ENCODE assay signal across 8 cellular contexts in genomic region chr17:21282231-21282630, GRCh38. TPM values are rescaled to one million over a fixed set of nuclear protein-coding genes. Genes with fewer than 3 reads are reported as not detected.
DNase-seq lines count a peak whose midpoint lies in the region; ATAC-seq and TF ChIP-seq lines count a peak whose summit lies in the region.

No MANE protein-coding gene starts in this region.

- H3K27me3 Mint-ChIP-seq in activated naive CD4-positive, alpha-beta T cell treated with anti-CD3 and anti-CD28 coated beads, Interleukin-2, amount 10 ng/mL, durations not matched to agents 7 days and 5 days: peaks cover 10% of the 10 kb centered on the region

- H3K36me3 ChIP-seq in thoracic aorta: no peaks in the 10 kb centered on the region

- peak; percentile 69 for ATAC-seq in thoracic aorta (ENCODE audit: insufficient number of reproducible peaks, low FRiP score, low read depth)
- ATAC-seq in stimulated activated naive CD8-positive, alpha-beta T cell treated with anti-CD3 and anti-CD28 coated beads, Interleukin-15, Interleukin-2, amounts not matched to agents 100 U/mL and 50 U/mL, for 24 hours: no peak

- H3K4me3 ChIP-seq in thoracic aorta: no peak overlapping the region

- peak overlapping the region; percentile 75 to 96 for H3K27ac ChIP-seq in thoracic aorta

- H3K27me3 ChIP-seq in thoracic aorta (replicated peaks; ENCODE audit: insufficient read depth): no peaks in the 10 kb centered on the region

- TF ChIP-seq CTCF in thoracic aorta (IDR thresholded peaks at IDR 0.05): no peak

- CTCF ChIA-PET in activated naive CD4-positive, alpha-beta T cell treated with anti-CD3 and anti-CD28 coated beads, Interleukin-2, amount 10 ng/mL, durations not matched to agents 7 days and 5 days (lab: Charles Lee): interaction anchor here (0.8 to 1.5 kb wide), 7 partner anchors 14 to 229 kb away, joined by 3 to 4 read pairs (median 3); no protein-coding TSS in a partner anchor

- no peaks in the 10 kb centered on the region for H3K9me3 ChIP-seq in thoracic aorta

- no peaks in the 10 kb centered on the region for H3K9me3 Mint-ChIP-seq in activated naive CD4-positive, alpha-beta T cell treated with anti-CD3 and anti-CD28 coated beads, Interleukin-2, amount 10 ng/mL, durations not matched to agents 7 days and 5 days

- peaks cover 61% of the 10 kb centered on the region for H3K4me1 Mint-ChIP-seq in activated naive CD4-positive, alpha-beta T cell treated with anti-CD3 and anti-CD28 coated beads, Interleukin-2, amount 10 ng/mL, durations not matched to agents 7 days and 5 days

- H3K27ac Mint-ChIP-seq in activated naive CD4-positive, alpha-beta T cell treated with anti-CD3 and anti-CD28 coated beads, Interleukin-2, amount 10 ng/mL, durations not matched to agents 7 days and 5 days: no peak overlapping the region

- H3K36me3 Mint-ChIP-seq in activated naive CD4-positive, alpha-beta T cell treated with anti-CD3 and anti-CD28 coated beads, Interleukin-2, amount 10 ng/mL, durations not matched to agents 7 days and 5 days: peaks cover 13% of the 10 kb centered on the region

- H3K4me1 ChIP-seq in thoracic aorta (ENCODE audit: control insufficient read depth in 1 of 2, low read depth in 2 of 2): peaks cover 25 to 32% of the 10 kb centered on the region in 2 donors

- DNase-seq in activated naive CD4-positive, alpha-beta T cell treated with anti-CD3 and anti-CD28 coated beads, Interleukin-2, amount 10 ng/mL, durations not matched to agents 7 days and 5 days: no peak
- DNase-seq in activated naive CD4-positive, alpha-beta T cell treated with anti-CD3 and anti-CD28 coated beads, Interleukin-2, amount 50 U/mL, for 16 hours: no peak
- DNase-seq in T1000 (lab: John Stamatoyannopoulos, UW) (peak; percentile 82), hepatic stellate cell (ENCODE audit: low spot score) (peak; percentile 96), thoracic aorta (ENCODE audit: low spot score) (peak; percentile 78), OCI-M1 (lab: John Stamatoyannopoulos, UW) (no peak), NCI-H1694 treated with DMSO at 0.1 percent for 48 hours (lab: John Stamatoyannopoulos, UW) (no peak)
- DNase-seq in stimulated activated naive CD8-positive, alpha-beta T cell treated with anti-CD3 and anti-CD28 coated beads, Interleukin-15, Interleukin-2, amounts not matched to agents 100 U/mL and 50 U/mL, for 24 hours: no peak

- H3K4me3 Mint-ChIP-seq in activated naive CD4-positive, alpha-beta T cell treated with anti-CD3 and anti-CD28 coated beads, Interleukin-2, amount 10 ng/mL, durations not matched to agents 7 days and 5 days: peak overlapping the region; percentile 3

RNA-seq across cellular contexts. Expression of gene MAP2K3, which starts 2.3 kb away (rescaled TPM):
- total RNA-seq in thoracic aorta: 10 to 100 TPM; 66.6 to 81.1 TPM

RNA-seq across cellular contexts. Expression of gene NATD1, which starts 29.0 kb away (rescaled TPM):
- 1 to 10 TPM; 8.4 to 9.7 TPM for total RNA-seq in thoracic aorta

Comparison
In these comparisons a context has a peak if more than half of its experiments do, and no peak if none do; other contexts are left out.
1. DNase-seq: peak in T1000 (single experiment), hepatic stellate cell (single experiment) and thoracic aorta (single experiment); none in activated naive CD4-positive, alpha-beta T cell treated with anti-CD3 and anti-CD28 coated beads, Interleukin-2, amount 10 ng/mL, durations not matched to agents 7 days and 5 days (single experiment), activated naive CD4-positive, alpha-beta T cell treated with anti-CD3 and anti-CD28 coated beads, Interleukin-2, amount 50 U/mL, for 16 hours (single experiment), OCI-M1 (single experiment), NCI-H1694 treated with DMSO at 0.1 percent for 48 hours (single experiment) and stimulated activated naive CD8-positive, alpha-beta T cell treated with anti-CD3 and anti-CD28 coated beads, Interleukin-15, Interleukin-2, amounts not matched to agents 100 U/mL and 50 U/mL, for 24 hours (single experiment).